Comparison of ENCODE assay signal across 29 cellular contexts in genomic region chr16:19084879-19085278, GRCh38. TPM values are rescaled to one million over a fixed set of nuclear protein-coding genes. Genes with fewer than 3 reads are reported as not detected.
"Had no signal": no experiment of that assay in that cellular context is flagged by ENCODE, and none has a peak within 500 bp of the region (broad histone marks: within the 10 kb centered on the region; RNA-seq: fewer than 3 reads in every experiment).

No MANE protein-coding gene starts in this region.

- H3K4me3 Mint-ChIP-seq: naive thymus-derived CD4-positive, alpha-beta T cell; natural killer cell; nephron; neural progenitor cell; stimulated activated effector memory CD8-positive, alpha-beta T cell treated with anti-CD3 and anti-CD28 coated beads, Interleukin-12 subunit alpha, Interleukin-12 subunit beta, amount 100 ng/mL, for 72 hours; stimulated activated naive CD8-positive, alpha-beta T cell treated with anti-CD3 and anti-CD28 coated beads, Interleukin-15, amount 100 ng/mL, for 72 hours; type B pancreatic cell had no signal

- ATAC-seq: naive thymus-derived CD4-positive, alpha-beta T cell; natural killer cell; stimulated activated effector memory CD8-positive, alpha-beta T cell treated with anti-CD3 and anti-CD28 coated beads, Interleukin-12 subunit alpha, Interleukin-12 subunit beta, amount 100 ng/mL, for 72 hours; stimulated activated naive CD8-positive, alpha-beta T cell treated with anti-CD3 and anti-CD28 coated beads, Interleukin-15, amount 100 ng/mL, for 72 hours; stimulated activated naive CD8-positive, alpha-beta T cell treated with anti-CD3 and anti-CD28 coated beads, Interleukin-15, Interleukin-2, amounts not matched to agents 100 U/mL and 50 U/mL, for 24 hours; upper lobe of right lung had no signal

- H3K27ac ChIP-seq: neural progenitor cell, ovary, parathyroid adenoma, psoas muscle, sigmoid colon, suprapubic skin, testis, tibial artery, upper lobe of right lung, uterus had no signal

- H3K27me3 ChIP-seq: ovary, sigmoid colon, suprapubic skin, testis, tibial artery, transverse colon, upper lobe of right lung, uterus had no signal

- FAIRE-seq: small intestine had no signal

- H3K4me3 ChIP-seq: neural progenitor cell, ovary, psoas muscle, sigmoid colon, suprapubic skin, testis, tibial artery, transverse colon, upper lobe of right lung, uterus had no signal

- H3K36me3 Mint-ChIP-seq: natural killer cell; stimulated activated effector memory CD8-positive, alpha-beta T cell treated with anti-CD3 and anti-CD28 coated beads, Interleukin-12 subunit alpha, Interleukin-12 subunit beta, amount 100 ng/mL, for 72 hours had no signal

- H2AFZ ChIP-seq: neural progenitor cell had no signal

- H3K9me3 ChIP-seq: ovary, psoas muscle, sigmoid colon, suprapubic skin, testis, tibial artery, transverse colon, upper lobe of right lung, uterus had no signal

- H3K79me2 ChIP-seq: parathyroid adenoma had no signal

- H3K4me1 ChIP-seq: neural progenitor cell, parathyroid adenoma, uterus had no signal

- H3K36me3 ChIP-seq: ovary, uterus had no signal

- H3K4me2 ChIP-seq: neural progenitor cell had no signal

- H3K9ac ChIP-seq: neural progenitor cell, parathyroid adenoma had no signal

- H3K27ac Mint-ChIP-seq: naive thymus-derived CD4-positive, alpha-beta T cell; natural killer cell; neural progenitor cell; progenitor cell of endocrine pancreas; stimulated activated effector memory CD8-positive, alpha-beta T cell treated with anti-CD3 and anti-CD28 coated beads, Interleukin-12 subunit alpha, Interleukin-12 subunit beta, amount 100 ng/mL, for 72 hours; stimulated activated naive CD8-positive, alpha-beta T cell treated with anti-CD3 and anti-CD28 coated beads, Interleukin-15, amount 100 ng/mL, for 72 hours; type B pancreatic cell had no signal

- DNase-seq: naive thymus-derived CD4-positive, alpha-beta T cell; natural killer cell; occipital lobe; ovary; posterior cingulate gyrus; psoas muscle; right cardiac atrium; sigmoid colon; stimulated activated CD4-positive, alpha-beta T cell treated with anti-CD3 and anti-CD28 coated beads, Interleukin-15, amount 100 ng/mL, for 24 hours; stimulated activated CD4-positive, alpha-beta T cell treated with anti-CD3 and anti-CD28 coated beads, Interleukin-2, amount 100 ng/mL, for 24 hours; stimulated activated CD4-positive, alpha-beta T cell treated with anti-CD3 and anti-CD28 coated beads, Interleukin-2, amount 100 ng/mL, for 48 hours; stimulated activated CD4-positive, alpha-beta T cell treated with anti-CD3 and anti-CD28 coated beads, Interleukin-4, amount 100 ng/mL, for 24 hours; stimulated activated naive CD4-positive, alpha-beta T cell; stimulated activated naive CD8-positive, alpha-beta T cell treated with anti-CD3 and anti-CD28 coated beads, Interleukin-15, amount 100 ng/mL, for 72 hours; stimulated activated naive CD8-positive, alpha-beta T cell treated with anti-CD3 and anti-CD28 coated beads, Interleukin-15, Interleukin-2, amounts not matched to agents 100 U/mL and 50 U/mL, for 24 hours; testis; tibial artery; upper lobe of right lung; uterus had no signal

- H3K9me3 Mint-ChIP-seq: naive thymus-derived CD4-positive, alpha-beta T cell; natural killer cell; nephron; neural progenitor cell; stimulated activated effector memory CD8-positive, alpha-beta T cell treated with anti-CD3 and anti-CD28 coated beads, Interleukin-12 subunit alpha, Interleukin-12 subunit beta, amount 100 ng/mL, for 72 hours; stimulated activated naive CD8-positive, alpha-beta T cell treated with anti-CD3 and anti-CD28 coated beads, Interleukin-15, amount 100 ng/mL, for 72 hours; type B pancreatic cell had no signal

RNA-seq across cellular contexts. Expression of gene ITPRIPL2, which starts 28.9 kb away (rescaled TPM):
- polyA plus RNA-seq: naive thymus-derived CD4-positive, alpha-beta T cell; neural cell had no signal
